8 cellular contexts compared by ENCODE assay signal in genomic region chr7:156639426-156640256, GRCh38. TPM values are rescaled to one million over a fixed set of nuclear protein-coding genes. Genes with fewer than 3 reads are reported as not detected.
DNase-seq lines count a peak whose midpoint lies in the region; ATAC-seq and TF ChIP-seq lines count a peak whose summit lies in the region.

No MANE protein-coding gene starts in this region.

- no peak for DNase-seq in GM12864 (ENCODE audit: low read depth)
- DNase-seq in Karpas-422, result no peak
- DNase-seq in central memory CD8-positive, alpha-beta T cell (ENCODE audit: low spot score in 2 of 2), result no peak
- DNase-seq in medulla oblongata (ENCODE audit: extremely low spot score), result peak; percentile 16
- no peak for DNase-seq in SW480 (ENCODE audit: low spot score)
- no peak for DNase-seq in NCI-H146 treated with DMSO at 0.1 percent for 48 hours (lab: John Stamatoyannopoulos, UW; ENCODE audit: unreplicated experiment)
- no peak for DNase-seq in KBM-7

- in situ Hi-C loops in KBM-7 (cut with MboI; ENCODE audit: low pct_unique_long_range_greater_than_20kb, low sequenced_read_pairs), result no loop called here

- H3K9ac ChIP-seq in Karpas-422 (ENCODE audit: low read length), result no peak overlapping the region

- no peaks in the 10 kb centered on the region for H3K27me3 ChIP-seq in Karpas-422 (ENCODE audit: low read length)

- H3K4me1 Mint-ChIP-seq in central memory CD8-positive, alpha-beta T cell, result peaks cover 7% of the 10 kb centered on the region

- no peak overlapping the region for H2AFZ ChIP-seq in Karpas-422 (ENCODE audit: low read length)

- peaks cover 44% of the 10 kb centered on the region for H3K27me3 Mint-ChIP-seq in central memory CD8-positive, alpha-beta T cell

- peaks cover 17% of the 10 kb centered on the region for H3K4me1 ChIP-seq in Karpas-422 (ENCODE audit: low read length)

- peak; percentile 6 for ATAC-seq in central memory CD8-positive, alpha-beta T cell (replicated peaks; ENCODE audit: extremely low read depth, poor library complexity, severe bottlenecking)
- ATAC-seq in GM21529 (IDR thresholded peaks at IDR 0.05; ENCODE audit: unreplicated experiment), result no peak

- peak overlapping the region; percentile 77 for H3K4me3 Mint-ChIP-seq in central memory CD8-positive, alpha-beta T cell

- H3K36me3 Mint-ChIP-seq in central memory CD8-positive, alpha-beta T cell (ENCODE audit: insufficient read depth), result no peaks in the 10 kb centered on the region

- H3K9me3 Mint-ChIP-seq in central memory CD8-positive, alpha-beta T cell, result peaks cover 7% of the 10 kb centered on the region

- H3K36me3 ChIP-seq in Karpas-422 (ENCODE audit: insufficient read depth, low read length), result no peaks in the 10 kb centered on the region

- H3K4me3 ChIP-seq in GM12864 (ENCODE audit: low read depth, low read length), result peak overlapping the region; percentile 99
- peak overlapping the region; percentile 25; the same call in 1 of the 2 replicates for H3K4me3 ChIP-seq in Karpas-422 (ENCODE audit: low read length)

- H3K79me2 ChIP-seq in Karpas-422 (ENCODE audit: low read length), result no peaks in the 10 kb centered on the region

- H3K9me3 ChIP-seq in Karpas-422 (ENCODE audit: low read length), result no peaks in the 10 kb centered on the region

- no peaks in the 10 kb centered on the region for H3K9me2 ChIP-seq in Karpas-422 (replicated peaks; ENCODE audit: insufficient read depth, low read length)

- no peak overlapping the region for H3K27ac ChIP-seq in Karpas-422 (ENCODE audit: low read length)

- TF ChIP-seq CTCF in GM12864 (IDR thresholded peaks at IDR 0.05; ENCODE audit: low read depth, low read length, missing control alignments), result no peak

- H3K27ac Mint-ChIP-seq in central memory CD8-positive, alpha-beta T cell (ENCODE audit: low read depth), result peak overlapping the region; percentile 71

- peak overlapping the region; percentile 23 for H3K4me2 ChIP-seq in Karpas-422 (ENCODE audit: low read depth, low read length, poor library complexity, severe bottlenecking)

- no peaks in the 10 kb centered on the region for H4K20me1 ChIP-seq in Karpas-422 (ENCODE audit: insufficient read depth, low read depth, low read length)

RNA-seq across cellular contexts. Expression of gene RNF32, which starts 0.9 kb away (rescaled TPM):
- 1.3 and 2.3 TPM in 2 replicates for total RNA-seq in Karpas-422 (2014; rRNA removed; shearing (Covaris generic); ENCODE audit: low replicate concordance)
